ENCODE assay signal across 25 cellular contexts in genomic region chr9:107249665-107250285, GRCh38. TPM values are rescaled to one million over a fixed set of nuclear protein-coding genes. Genes with fewer than 3 reads are reported as not detected.
DNase-seq lines count a peak whose midpoint lies in the region; ATAC-seq and TF ChIP-seq lines count a peak whose summit lies in the region.
"Had no signal": no experiment of that assay in that cellular context is flagged by ENCODE, and none has a peak within 500 bp of the region (broad histone marks: within the 10 kb centered on the region; RNA-seq: fewer than 3 reads in every experiment).

No MANE protein-coding gene starts in this region.

- H3K27me3 ChIP-seq in right lobe of liver (no peaks in the 10 kb centered on the region), smooth muscle cell (ENCODE audit: low read depth) (no peaks in the 10 kb centered on the region)
- H3K27me3 ChIP-seq: gastrocnemius medialis had no signal

- H3K27ac ChIP-seq in right lobe of liver (peak overlapping the region in 1 of 3 donors; percentile 54), smooth muscle cell (ENCODE audit: low read depth) (peak overlapping the region; percentile 88)
- H3K27ac ChIP-seq: spleen, thoracic aorta had no signal

- H3K4me3 ChIP-seq in epithelial cell of esophagus (ENCODE audit: low read length), result no peak overlapping the region
- no peak overlapping the region for H3K4me3 ChIP-seq in right lobe of liver
- no peak overlapping the region for H3K4me3 ChIP-seq in smooth muscle cell
- H3K4me3 ChIP-seq: gastrocnemius medialis, spleen, thoracic aorta had no signal

- H3K9me3 ChIP-seq in right lobe of liver, result no peaks in the 10 kb centered on the region
- H3K9me3 ChIP-seq in smooth muscle cell (replicated peaks; ENCODE audit: low read depth), result no peaks in the 10 kb centered on the region
- H3K9me3 ChIP-seq: gastrocnemius medialis, spleen, thoracic aorta had no signal

- H4K20me1 ChIP-seq in smooth muscle cell (ENCODE audit: low read depth), result no peaks in the 10 kb centered on the region

- no peak overlapping the region for H2AFZ ChIP-seq in smooth muscle cell (ENCODE audit: low read depth)

- peaks cover 4% of the 10 kb centered on the region for H3F3A ChIP-seq in smooth muscle cell (ENCODE audit: low read depth)

- H3K4me1 ChIP-seq in right lobe of liver (peaks cover 0 to 20% (median 3%) of the 10 kb centered on the region in 4 donors), smooth muscle cell (ENCODE audit: low read depth) (peaks cover 10% of the 10 kb centered on the region)

- intact Hi-C loops in right lobe of liver (cut with DNase I), result no loop called here

- TF ChIP-seq POLR2A in right lobe of liver (IDR thresholded peaks at IDR 0.05), result no peak

- no peak for TF ChIP-seq CTCF in epithelial cell of esophagus (IDR thresholded peaks at IDR 0.05; ENCODE audit: insufficient read depth, low read depth, low read length, missing control alignments)
- TF ChIP-seq CTCF in right lobe of liver (IDR thresholded peaks at IDR 0.05), result no peak
- no peak for TF ChIP-seq CTCF in smooth muscle cell (IDR thresholded peaks at IDR 0.05; ENCODE audit: borderline replicate concordance, insufficient read depth, poor library complexity, severe bottlenecking)

- DNase-seq in NCI-H69 (lab: John Stamatoyannopoulos, UW) (peak; percentile 12), epithelial cell of esophagus (ENCODE audit: low read depth) (peak; percentile 58), right lobe of liver (no peak), smooth muscle cell (lab: John Stamatoyannopoulos, UW; ENCODE audit: unreplicated experiment) (no peak), putamen (ENCODE audit: low spot score) (no peak), ACHN (no peak)
- DNase-seq: activated CD4-positive, alpha-beta T cell treated with anti-CD3 and anti-CD28 coated beads, Interleukin-2, amount 50 U/mL, for 1 hour; CD4-positive, alpha-beta T cell; cerebellar nuclear complex; gastrocnemius medialis; hippocampal formation; immature natural killer cell; KBM-7; MM.1S; NCI-H2107; NCI-H446; OCI-M1; SHP77 treated with DMSO at 0.1 percent for 48 hours; spleen; stimulated activated CD4-positive, alpha-beta T cell treated with anti-CD3 and anti-CD28 coated beads, Interleukin-4, amount 100 ng/mL, for 1 hour; stimulated activated naive B cell treated with anti-CD40 and anti-IgM and Interleukin-4, amounts not matched to agents 10 μg/mL and 1 μg/mL and 100 μg/mL, for 72 hours; T-helper 9 cell had no signal

- WGBS in right lobe of liver (ENCODE audit: insufficient coverage, low coverage, low lambda C conversion rate, missing lambda C conversion rate), result 25% methylated on average over 2 of the region's 2 CpGs
- WGBS in smooth muscle cell (ENCODE audit: low lambda C conversion rate), result 91% methylated on average over 2 of the region's 2 CpGs

- H3K79me2 ChIP-seq in smooth muscle cell (ENCODE audit: low read depth), result no peaks in the 10 kb centered on the region

- in situ Hi-C loops in ACHN (cut with HindIII; ENCODE audit: low pct_ligation_motif_present, low pct_unique_long_range_greater_than_20kb, low sequenced_read_pairs), result no loop called here

- H3K36me3 ChIP-seq in right lobe of liver, result no peaks in the 10 kb centered on the region
- no peaks in the 10 kb centered on the region for H3K36me3 ChIP-seq in smooth muscle cell (ENCODE audit: low read depth)
- H3K36me3 ChIP-seq: gastrocnemius medialis, spleen, thoracic aorta had no signal

- no peak overlapping the region for H3K9ac ChIP-seq in smooth muscle cell (ENCODE audit: low read depth)

- peak in 3 of 4 donors; percentile 24 to 58 (median 48) for ATAC-seq in right lobe of liver
- ATAC-seq in GM19467 (IDR thresholded peaks at IDR 0.05; ENCODE audit: unreplicated experiment), result no peak
- ATAC-seq: activated T-helper 17 cell treated with anti-CD3 and anti-CD28 coated beads, Interleukin-2, amount 50 U/mL, for 72 hours; stimulated activated naive B cell treated with anti-CD40 and anti-IgM and Interleukin-4, amounts not matched to agents 10 μg/mL and 1 μg/mL and 100 μg/mL, for 72 hours had no signal

- no peak overlapping the region for H3K4me2 ChIP-seq in smooth muscle cell

RNA-seq across cellular contexts. Expression of gene RAD23B, which starts 33.3 kb away (rescaled TPM):
- total RNA-seq in right lobe of liver (100 to 1,000 TPM in 2 of 6 experiments, 10 to 100 TPM in 4; 86.9 to 110 (median 99.1) TPM), smooth muscle cell (112 and 116 TPM in 2 replicates)
- 11.0 and 20.9 TPM in 2 replicates for polyA plus RNA-seq in smooth muscle cell

Comparison
In these comparisons a context has a peak if more than half of its experiments do, and no peak if none do; other contexts are left out.
1. DNase-seq: peak in NCI-H69 (single experiment) and epithelial cell of esophagus (single experiment); none in right lobe of liver (0 of 3), smooth muscle cell (single experiment), putamen (single experiment) and ACHN (single experiment).